10 cellular contexts compared by ENCODE assay signal in the genomic region with DNA sequence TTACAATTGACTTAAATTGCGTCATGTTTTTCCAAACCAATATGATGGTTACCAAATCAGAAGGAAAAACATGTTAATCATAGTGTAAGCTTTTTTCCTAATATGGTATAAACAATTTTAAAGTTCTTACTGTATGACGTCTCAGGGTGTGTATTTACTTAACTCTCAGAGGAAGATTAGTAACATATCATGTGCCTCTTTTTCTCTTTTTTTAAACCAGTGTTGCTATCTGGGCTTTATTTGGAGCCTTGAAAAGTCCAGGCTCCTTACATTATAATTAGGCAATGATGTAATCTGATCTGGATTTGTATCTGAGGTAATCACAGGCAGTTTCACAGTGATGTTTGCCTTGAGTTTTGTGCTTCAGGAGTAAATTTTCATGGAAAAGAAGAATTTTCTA. TPM values are rescaled to one million over a fixed set of nuclear protein-coding genes. Genes with fewer than 3 reads are reported as not detected.
DNase-seq lines count a peak whose midpoint lies in the region; ATAC-seq and TF ChIP-seq lines count a peak whose summit lies in the region.
"Had no signal": no experiment of that assay in that cellular context is flagged by ENCODE, and none has a peak within 500 bp of the region (broad histone marks: within the 10 kb centered on the region; RNA-seq: fewer than 3 reads in every experiment).

No MANE protein-coding gene starts in this region.

- DNase-seq in GOT3 (lab: John Stamatoyannopoulos, UW) (peak; percentile 4), RKO (ENCODE audit: low spot score) (peak; percentile 18), fibroblast of the aortic adventitia (ENCODE audit: low read depth) (peak; percentile 95), skeletal muscle cell (ENCODE audit: low read depth) (peak; percentile 85), NCI-H1105 (lab: John Stamatoyannopoulos, UW) (no peak)
- no peak for DNase-seq in activated CD4-positive, alpha-beta T cell treated with anti-CD3 and anti-CD28 coated beads for 48 hours
- DNase-seq: activated CD4-positive, alpha-beta T cell treated with anti-CD3 and anti-CD28 coated beads, Interleukin-2, amount 10 ng/mL, durations not matched to agents 24 days and 14 days; activated naive CD8-positive, alpha-beta T cell treated with anti-CD3 and anti-CD28 coated beads, Interleukin-2, amount 10 ng/mL, durations not matched to agents 7 days and 5 days had no signal

- no peak for ATAC-seq in GM21515 (IDR thresholded peaks at IDR 0.05; ENCODE audit: unreplicated experiment)
- no peak for ATAC-seq in HG02623 (IDR thresholded peaks at IDR 0.05; ENCODE audit: unreplicated experiment)

- TF ChIP-seq CTCF in fibroblast of the aortic adventitia (IDR thresholded peaks at IDR 0.05; ENCODE audit: insufficient read depth, low read length) = no peak

- H3K4me3 ChIP-seq in fibroblast of the aortic adventitia (ENCODE audit: low read depth, low read length) (no peak overlapping the region), skeletal muscle cell (ENCODE audit: low read depth, low read length) (no peak overlapping the region)

RNA-seq across cellular contexts. Expression of gene RAB23, which starts 20.4 kb away (rescaled TPM):
- total RNA-seq in fibroblast of the aortic adventitia (ENCODE audit: low replicate concordance) = 21.4 and 59.7 TPM in 2 replicates

Comparison
In these comparisons a context has a peak if more than half of its experiments do, and no peak if none do; other contexts are left out.
1. DNase-seq: peak in GOT3 (single experiment), RKO (single experiment), fibroblast of the aortic adventitia (single experiment) and skeletal muscle cell (single experiment); none in NCI-H1105 (single experiment) and activated CD4-positive, alpha-beta T cell treated with anti-CD3 and anti-CD28 coated beads for 48 hours (single experiment).